In genomic region chr2:162058973-162059668, GRCh38 we compare ENCODE assay signal across 8 cellular contexts. TPM values are rescaled to one million over a fixed set of nuclear protein-coding genes. Genes with fewer than 3 reads are reported as not detected.
DNase-seq lines count a peak whose midpoint lies in the region; ATAC-seq, FAIRE-seq and TF ChIP-seq lines count a peak whose summit lies in the region.

No MANE protein-coding gene starts in this region.

- no peak for TF ChIP-seq RAD21 in HepG2 (CRISPR knock-in tag; IDR thresholded peaks at IDR 0.05)

- H3K36me3 ChIP-seq in HepG2 (replicated peaks in 1 of 2; ENCODE audit: control insufficient read depth in 1 of 2, insufficient read depth in 2 of 2, low read length in 2 of 2): peaks cover 0 to 38% of the 10 kb centered on the region in 2 experiments; a peak in 2 of 5 replicates

- POLR2A ChIA-PET in HepG2 (lab: Yijun Ruan, JAX): no interaction called here

- FAIRE-seq in H54 (lab: Jason Lieb, UNC) (no peak), HepG2 (lab: Jason Lieb, UNC) (no peak)

- H3K79me2 ChIP-seq in HepG2 (ENCODE audit: insufficient read depth, low read length): no peaks in the 10 kb centered on the region

- CTCF ChIA-PET in HepG2 (lab: Yijun Ruan, JAX; ENCODE audit: low intra/inter-chr PET ratio, low total read pairs): no interaction called here

- H3K27ac Mint-ChIP-seq in activated naive CD8-positive, alpha-beta T cell treated with anti-CD3 and anti-CD28 coated beads for 36 hours: peak overlapping the region; percentile 89
- no peak overlapping the region for H3K27ac Mint-ChIP-seq in endothelial cell (ENCODE audit: unreplicated experiment)

- in situ Hi-C loops in Caki2 (cut with HindIII; ENCODE audit: low pct_unique_long_range_greater_than_20kb, low sequenced_read_pairs): no loop called here
- in situ Hi-C loops in HepG2 (cut with HindIII; ENCODE audit: extremely low pct_ligation_motif_present, low pct_unique_long_range_greater_than_20kb): no loop called here

- H3K4me3 Mint-ChIP-seq in activated naive CD8-positive, alpha-beta T cell treated with anti-CD3 and anti-CD28 coated beads for 36 hours: peak overlapping the region; percentile 56
- no peak overlapping the region for H3K4me3 Mint-ChIP-seq in endothelial cell (ENCODE audit: unreplicated experiment)

- no peak overlapping the region for H2AFZ ChIP-seq in HepG2 (ENCODE audit: low read length)

- peaks cover 45% of the 10 kb centered on the region for H3K36me3 Mint-ChIP-seq in activated naive CD8-positive, alpha-beta T cell treated with anti-CD3 and anti-CD28 coated beads for 36 hours
- peaks cover 3% of the 10 kb centered on the region for H3K36me3 Mint-ChIP-seq in endothelial cell (ENCODE audit: low read depth, unreplicated experiment)

- peaks cover 21% of the 10 kb centered on the region for H3K9me3 ChIP-seq in HepG2 (ENCODE audit: low read length)

- peaks cover 76% of the 10 kb centered on the region for H3K4me1 Mint-ChIP-seq in activated naive CD8-positive, alpha-beta T cell treated with anti-CD3 and anti-CD28 coated beads for 36 hours
- H3K4me1 Mint-ChIP-seq in endothelial cell (ENCODE audit: unreplicated experiment): peaks cover 5% of the 10 kb centered on the region

- no peaks in the 10 kb centered on the region for H4K20me1 ChIP-seq in HepG2 (ENCODE audit: insufficient read depth, low read length)

- intact Hi-C loops in HepG2 (cut with micrococcal nuclease; ENCODE audit: unreplicated experiment): no loop called here

- TF ChIP-seq CTCF in endothelial cell (IDR thresholded peaks at IDR 0.05; ENCODE audit: unreplicated experiment) (no peak), HepG2 (CRISPR knock-in tag; IDR thresholded peaks at IDR 0.05) (no peak)

- no peak overlapping the region for H3K9ac ChIP-seq in HepG2 (ENCODE audit: insufficient read depth, low read depth, low read length)

- no TSS peak for BruUV-seq in HepG2 (replicated peaks; lab: Mats Ljungman, UMichigan)

- no peak for TF ChIP-seq EP300 in HepG2 (IDR thresholded peaks at IDR 0.05; ENCODE audit: low read depth in 2 of 2, low read length in 2 of 2)
- no peak for TF ChIP-seq EP300 in HepG2 (CRISPR knock-in tag; IDR thresholded peaks at IDR 0.05; ENCODE audit: borderline replicate concordance)

- DNase-seq in Caki2 (ENCODE audit: low read depth) (peak; percentile 66), endothelial cell (ENCODE audit: low spot score) (no peak), iPS-NIHi11 (ENCODE audit: low spot score) (no peak), H54 (ENCODE audit: insufficient read length, low spot score) (no peak), HepG2 (ENCODE audit: low spot score) (no peak)
- DNase-seq in activated naive CD8-positive, alpha-beta T cell treated with anti-CD3 and anti-CD28 coated beads for 36 hours: peak; percentile 25

- H3K4me3 ChIP-seq in HepG2 (replicated peaks in 1 of 3; ENCODE audit: insufficient read depth in 1 of 3, low read depth in 2 of 3, low read length in 3 of 3): no peak overlapping the region

- ATAC-seq in GM19395 (IDR thresholded peaks at IDR 0.05; ENCODE audit: unreplicated experiment) (peak; percentile 88), HG03196 (IDR thresholded peaks at IDR 0.05; ENCODE audit: unreplicated experiment) (peak; percentile 87), HepG2 (no peak)

- no peak overlapping the region for H3K4me2 ChIP-seq in HepG2 (ENCODE audit: low read depth, low read length)

- no peaks in the 10 kb centered on the region for H3K27me3 ChIP-seq in HepG2 (ENCODE audit: control insufficient read depth in 1 of 2, insufficient read depth in 2 of 2, low read length in 2 of 2)

- TF ChIP-seq POLR2A in H54 (IDR thresholded peaks at IDR 0.05; ENCODE audit: low read depth, low read length) (no peak), HepG2 (IDR thresholded peaks at IDR 0.05; ENCODE audit: insufficient read depth in 1 of 2, low read depth in 2 of 2, low read length in 2 of 2) (no peak)

- H3K27me3 Mint-ChIP-seq in activated naive CD8-positive, alpha-beta T cell treated with anti-CD3 and anti-CD28 coated beads for 36 hours: no peaks in the 10 kb centered on the region
- H3K27me3 Mint-ChIP-seq in endothelial cell (ENCODE audit: unreplicated experiment): peaks cover 2% of the 10 kb centered on the region

- H3K9me3 Mint-ChIP-seq in activated naive CD8-positive, alpha-beta T cell treated with anti-CD3 and anti-CD28 coated beads for 36 hours: peaks cover 10% of the 10 kb centered on the region
- H3K9me3 Mint-ChIP-seq in endothelial cell (ENCODE audit: unreplicated experiment): peaks cover 5% of the 10 kb centered on the region

- H3K27ac ChIP-seq in HepG2 (ENCODE audit: extremely low read length, insufficient read depth, low read length): no peak overlapping the region

- H3K4me1 ChIP-seq in HepG2 (ENCODE audit: insufficient read depth, low read length): no peaks in the 10 kb centered on the region

- WGBS in HepG2 (ENCODE audit: low lambda C conversion rate): 94% methylated on average over 8 of the region's 8 CpGs

TF ChIP-seq in HepG2, 621 proteins besides CTCF, POLR2A, EP300 and RAD21 (continues in another document):
- TF ChIP-seq RFXANK (CRISPR knock-in tag; IDR thresholded peaks at IDR 0.05) (no peak), HDAC2 (CRISPR knock-in tag; IDR thresholded peaks at IDR 0.05) (no peak), ZNF251 (CRISPR knock-in tag; IDR thresholded peaks at IDR 0.05) (no peak), TFE3 (CRISPR knock-in tag; IDR thresholded peaks at IDR 0.05) (no peak), ZBTB10 (CRISPR knock-in tag; IDR thresholded peaks at IDR 0.05; ENCODE audit: borderline replicate concordance) (no peak), ZNF124 (CRISPR knock-in tag; IDR thresholded peaks at IDR 0.05) (no peak)

RNA-seq across cellular contexts. Expression of gene DPP4, which starts 14.9 kb away (rescaled TPM):
- 22.0 and 37.5 TPM in 2 replicates for total RNA-seq in Caki2 (2014; rRNA removed; shearing (Covaris generic); ENCODE audit: low replicate concordance)
- total RNA-seq in activated naive CD8-positive, alpha-beta T cell treated with anti-CD3 and anti-CD28 coated beads for 36 hours: 10 to 100 TPM; 20.8 to 22.4 TPM
- 0.59 TPM for total RNA-seq in endothelial cell (ENCODE audit: unreplicated experiment)
- total RNA-seq in HepG2 (2016; rRNA removed; fragmentation: Illumina TruSeq; extraction: Trizol): 57.2 and 109 TPM in 2 replicates
- 9.0 and 9.9 TPM in 2 replicates for total RNA-seq in HepG2 (2016; cell fraction: cytosol; rRNA removed; fragmentation: Illumina TruSeq; extraction: Trizol; ENCODE audit: low read depth)
- total RNA-seq in HepG2 (2016; cell fraction: insoluble cytoplasmic fraction; rRNA removed; fragmentation: Illumina TruSeq; extraction: Trizol): 54.8 and 107 TPM in 2 replicates
- total RNA-seq in HepG2 (2016; cell fraction: membrane; rRNA removed; fragmentation: Illumina TruSeq; extraction: Trizol): 22.6 and 24.7 TPM in 2 replicates
- 123 and 147 TPM in 2 replicates for total RNA-seq in HepG2 (2016; cell fraction: nucleus; rRNA removed; fragmentation: Illumina TruSeq; extraction: Trizol)
- 37.7 and 39.4 TPM in 2 replicates for polyA plus RNA-seq in HepG2 (2011; rRNA removed)
- polyA plus RNA-seq in HepG2 (2011; cell fraction: cytosol; rRNA removed): 32.1 and 39.3 TPM in 2 replicates
- 35.3 and 41.8 TPM in 2 replicates for polyA plus RNA-seq in HepG2 (2011; cell fraction: nucleus; rRNA removed)
- polyA plus RNA-seq in HepG2 (2012): 85.0 and 97.7 TPM in 2 replicates
- polyA plus RNA-seq in HepG2 (2016; cell fraction: cytosol; fragmentation: Illumina TruSeq; extraction: Trizol; ENCODE audit: low read depth): 7.7 and 8.0 TPM in 2 replicates
- polyA plus RNA-seq in HepG2 (2016; cell fraction: insoluble cytoplasmic fraction; fragmentation: Illumina TruSeq; extraction: Trizol; ENCODE audit: low read depth): 38.7 and 39.5 TPM in 2 replicates
- 14.9 and 16.9 TPM in 2 replicates for polyA plus RNA-seq in HepG2 (2016; cell fraction: membrane; fragmentation: Illumina TruSeq; extraction: Trizol; ENCODE audit: low read depth)
- polyA plus RNA-seq in HepG2 (2016; cell fraction: nucleus; fragmentation: Illumina TruSeq; extraction: Trizol; ENCODE audit: insufficient read depth, low read depth): 95.1 and 96.2 TPM in 2 replicates
- polyA minus RNA-seq in HepG2 (2011; rRNA and poly(A)+ RNA removed; ENCODE audit: low replicate concordance): 175 TPM in 1 of 2 replicates, not detected in the other
- 57.2 and 81.0 TPM in 2 replicates for polyA minus RNA-seq in HepG2 (2011; cell fraction: cytosol; rRNA and poly(A)+ RNA removed)
- 147 and 149 TPM in 2 replicates for polyA minus RNA-seq in HepG2 (2011; cell fraction: nucleus; rRNA and poly(A)+ RNA removed)

Comparison
In these comparisons a context has a peak if more than half of its experiments do, and no peak if none do; other contexts are left out.
1. DNase-seq: peak in Caki2 (single experiment) and activated naive CD8-positive, alpha-beta T cell treated with anti-CD3 and anti-CD28 coated beads for 36 hours (single experiment); none in endothelial cell (single experiment), iPS-NIHi11 (single experiment), H54 (single experiment) and HepG2 (single experiment).